In genomic region chr7:139321071-139321745, GRCh38 we compare ENCODE assay signal across 10 cellular contexts. TPM values are rescaled to one million over a fixed set of nuclear protein-coding genes. Genes with fewer than 3 reads are reported as not detected.
DNase-seq lines count a peak whose midpoint lies in the region; ATAC-seq and TF ChIP-seq lines count a peak whose summit lies in the region.
"Had no signal": no experiment of that assay in that cellular context is flagged by ENCODE, and none has a peak within 500 bp of the region (broad histone marks: within the 10 kb centered on the region; RNA-seq: fewer than 3 reads in every experiment).

No MANE protein-coding gene starts in this region.

- H3K36me3 ChIP-seq in KMS-11 (ENCODE audit: insufficient read depth) (no peaks in the 10 kb centered on the region), mammary epithelial cell (ENCODE audit: insufficient read depth, low read length) (no peaks in the 10 kb centered on the region)

- no peaks in the 10 kb centered on the region for H3K9me3 ChIP-seq in mammary epithelial cell (replicated peaks; ENCODE audit: insufficient read depth, low read length)

- no peak for ATAC-seq in stimulated activated naive CD8-positive, alpha-beta T cell treated with anti-CD3 and anti-CD28 coated beads, Interleukin-15, Interleukin-2, amounts not matched to agents 100 U/mL and 50 U/mL, for 24 hours
- no peak for ATAC-seq in effector memory CD8-positive, alpha-beta T cell (replicated peaks)

- H3K9ac ChIP-seq in KMS-11, result no peak overlapping the region
- H3K9ac ChIP-seq in mammary epithelial cell (ENCODE audit: insufficient read depth, low read length), result no peak overlapping the region

- no peak overlapping the region for H3K27ac ChIP-seq in KMS-11
- no peak overlapping the region for H3K27ac ChIP-seq in mammary epithelial cell (ENCODE audit: insufficient read depth, low read depth, low read length)
- H3K27ac ChIP-seq: HL-60 had no signal

- no peak overlapping the region for H3K4me2 ChIP-seq in KMS-11
- no peak overlapping the region for H3K4me2 ChIP-seq in mammary epithelial cell (ENCODE audit: insufficient read depth, low read depth, low read length)

- H3K4me1 Mint-ChIP-seq in nephron, result peaks cover 4% of the 10 kb centered on the region
- no peaks in the 10 kb centered on the region for H3K4me1 Mint-ChIP-seq in effector memory CD8-positive, alpha-beta T cell (ENCODE audit: low read depth in 2 of 2)
- H3K4me1 Mint-ChIP-seq: brain had no signal

- dilution Hi-C loops in mammary epithelial cell (cut with HindIII; ENCODE audit: low sequenced_read_pairs), result no loop called here

- H4K20me1 ChIP-seq in KMS-11 (ENCODE audit: insufficient read depth) (no peaks in the 10 kb centered on the region), mammary epithelial cell (ENCODE audit: insufficient read depth, low read length) (no peaks in the 10 kb centered on the region)

- H3K79me2 ChIP-seq in KMS-11 (ENCODE audit: insufficient read depth, low read depth), result no peaks in the 10 kb centered on the region
- no peaks in the 10 kb centered on the region for H3K79me2 ChIP-seq in mammary epithelial cell (ENCODE audit: insufficient read depth, low read length)

- BruUV-seq in mammary epithelial cell (replicated peaks; lab: Mats Ljungman, UMichigan), result no TSS peak

- no peaks in the 10 kb centered on the region for H3K4me1 ChIP-seq in KMS-11 (ENCODE audit: low read depth, poor library complexity, severe bottlenecking)
- H3K4me1 ChIP-seq in mammary epithelial cell (ENCODE audit: insufficient read depth, low read length), result no peaks in the 10 kb centered on the region

- intact Hi-C loops in mammary epithelial cell (cut with micrococcal nuclease), result loop anchor here (5.0 kb wide), 1 partner anchor 681 kb away; no protein-coding TSS in a partner anchor

- DNase-seq in GM04503 (ENCODE audit: low read depth) (peak; percentile 11), mammary epithelial cell (peak; percentile 33), mesenteric fat pad (ENCODE audit: low spot score) (no peak)
- DNase-seq in stimulated activated CD4-positive, alpha-beta T cell treated with anti-CD3 and anti-CD28 coated beads, Interleukin-12 subunit alpha, Interleukin-12 subunit beta, amount 100 ng/mL, for 4 hours, result no peak
- no peak for DNase-seq in stimulated activated naive CD8-positive, alpha-beta T cell treated with anti-CD3 and anti-CD28 coated beads, Interleukin-15, Interleukin-2, amounts not matched to agents 100 U/mL and 50 U/mL, for 24 hours
- no peak for DNase-seq in effector memory CD8-positive, alpha-beta T cell

- H3K27me3 ChIP-seq in KMS-11 (ENCODE audit: insufficient read depth, low read depth) (no peaks in the 10 kb centered on the region), mammary epithelial cell (ENCODE audit: insufficient read depth, low read length) (no peaks in the 10 kb centered on the region)

- H3K4me3 Mint-ChIP-seq in nephron, result no peak overlapping the region
- no peak overlapping the region for H3K4me3 Mint-ChIP-seq in effector memory CD8-positive, alpha-beta T cell
- H3K4me3 Mint-ChIP-seq: brain had no signal

- peak; percentile 33; the same call in 1 of the 2 replicates for TF ChIP-seq CTCF in KMS-11 (conservative IDR thresholded peaks at IDR 0.05; ENCODE audit: low read depth, low read length)
- peak; percentile 38 to 72 for TF ChIP-seq CTCF in mammary epithelial cell (conservative IDR thresholded peaks at IDR 0.05 in 1 of 2, IDR thresholded peaks at IDR 0.05 in 1 of 2; ENCODE audit: extremely low read depth in 1 of 2, insufficient read depth in 1 of 2, low read depth in 1 of 2, low read length in 2 of 2)
- peak; percentile 29 to 36 (median 31) for TF ChIP-seq CTCF in nephron (IDR thresholded peaks at IDR 0.05; ENCODE audit: unreplicated experiment in 3 of 3)

- no peak overlapping the region for H2AFZ ChIP-seq in KMS-11 (ENCODE audit: low read depth)
- no peak overlapping the region for H2AFZ ChIP-seq in mammary epithelial cell (ENCODE audit: low read depth, low read length)

- in situ Hi-C loops in mammary epithelial cell (cut with MboI; ENCODE audit: low sequenced_read_pairs in 2 of 2), result no loop called here

- H3K4me3 ChIP-seq in KMS-11 (IDR thresholded peaks at IDR 0.05; ENCODE audit: insufficient read depth, low read depth, low read length) (no peak overlapping the region), mammary epithelial cell (replicated peaks in 1 of 3; ENCODE audit: insufficient read depth in 1 of 3, low read depth in 2 of 3, low read length in 3 of 3) (no peak overlapping the region)

- WGBS in mammary epithelial cell (ENCODE audit: low coverage, missing lambda C conversion rate), result 78% methylated on average over 10 of the region's 11 CpGs

- no peaks in the 10 kb centered on the region for H3K9me3 Mint-ChIP-seq in nephron
- H3K9me3 Mint-ChIP-seq in effector memory CD8-positive, alpha-beta T cell, result no peaks in the 10 kb centered on the region

- CTCF ChIA-PET in mammary epithelial cell (lab: Charles Lee; ENCODE audit: low non-redundant PET), result interaction anchor here (0.6 to 1.0 kb wide), 4 partner anchors 88 to 299 kb away, joined by 3 to 5 read pairs (median 4); no protein-coding TSS in a partner anchor

- no peaks in the 10 kb centered on the region for H3K27me3 Mint-ChIP-seq in nephron (ENCODE audit: low read depth)
- peaks cover 0 to 6% of the 10 kb centered on the region in 2 donors for H3K27me3 Mint-ChIP-seq in effector memory CD8-positive, alpha-beta T cell

- no peak overlapping the region for H3K27ac Mint-ChIP-seq in nephron
- H3K27ac Mint-ChIP-seq in effector memory CD8-positive, alpha-beta T cell, result no peak overlapping the region
- H3K27ac Mint-ChIP-seq: brain had no signal

- H3K36me3 Mint-ChIP-seq in nephron (ENCODE audit: low read depth), result no peaks in the 10 kb centered on the region
- H3K36me3 Mint-ChIP-seq in effector memory CD8-positive, alpha-beta T cell (ENCODE audit: insufficient read depth), result no peaks in the 10 kb centered on the region
- H3K36me3 Mint-ChIP-seq: brain had no signal

RNA-seq across cellular contexts. Expression of gene FMC1, which starts 19.9 kb away (rescaled TPM):
- total RNA-seq in mammary epithelial cell (1 to 10 TPM; 6.2 to 7.1 TPM), mesenteric fat pad (9.9 TPM)
- polyA plus RNA-seq in mammary epithelial cell, result 7.3 TPM
- polyA minus RNA-seq in mammary epithelial cell, result not detected

RNA-seq across cellular contexts. Expression of gene LUC7L2, which starts 38.5 kb away (rescaled TPM):
- total RNA-seq in mammary epithelial cell (100 to 1,000 TPM in 1 of 2 donors, 10 to 100 TPM in 1; 44.0 to 110 TPM), mesenteric fat pad (67.3 TPM)
- 31.6 TPM for polyA plus RNA-seq in mammary epithelial cell
- polyA minus RNA-seq in mammary epithelial cell, result 32.4 TPM

Comparison
In these comparisons a context has a peak if more than half of its experiments do, and no peak if none do; other contexts are left out.
1. DNase-seq: peak in GM04503 (single experiment) and mammary epithelial cell (single experiment); none in mesenteric fat pad (single experiment), stimulated activated CD4-positive, alpha-beta T cell treated with anti-CD3 and anti-CD28 coated beads, Interleukin-12 subunit alpha, Interleukin-12 subunit beta, amount 100 ng/mL, for 4 hours (single experiment), stimulated activated naive CD8-positive, alpha-beta T cell treated with anti-CD3 and anti-CD28 coated beads, Interleukin-15, Interleukin-2, amounts not matched to agents 100 U/mL and 50 U/mL, for 24 hours (single experiment) and effector memory CD8-positive, alpha-beta T cell (0 of 3).
2. Peak in every context shown above with its lines, with median percentiles within 50 percentile points of each other: CTCF ChIP-seq.